In the genomic region with DNA sequence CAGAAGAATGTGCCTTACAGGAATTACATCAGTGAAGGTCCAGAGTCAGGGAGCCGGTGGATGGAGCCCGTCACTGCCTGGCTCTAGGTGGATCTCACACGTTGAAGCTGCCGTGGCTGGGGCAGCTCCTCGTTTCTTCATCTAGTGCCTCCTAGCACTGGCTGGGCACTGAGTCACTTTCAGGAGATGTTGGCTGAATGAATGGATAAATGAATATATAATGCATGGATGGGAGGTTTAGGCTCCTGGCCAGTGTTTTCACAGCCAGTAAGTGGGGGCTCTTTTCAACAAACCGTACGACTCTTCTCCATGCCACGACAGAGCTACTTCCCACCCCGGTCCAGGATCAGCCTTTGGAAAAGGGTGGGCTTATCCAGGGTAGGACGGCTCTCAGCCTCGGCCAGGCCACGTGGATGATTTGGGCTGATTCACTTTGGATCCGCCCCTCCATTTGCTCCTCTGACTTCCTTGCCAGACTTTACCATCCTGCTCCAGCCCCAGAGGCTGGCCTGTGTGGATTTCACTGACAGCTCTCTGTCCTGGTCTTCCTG, we compare ENCODE assay signal across 7 cellular contexts. TPM values are rescaled to one million over a fixed set of nuclear protein-coding genes. Genes with fewer than 3 reads are reported as not detected.
DNase-seq lines count a peak whose midpoint lies in the region; ATAC-seq and TF ChIP-seq lines count a peak whose summit lies in the region.

No MANE protein-coding gene starts in this region.

- H3K27me3 ChIP-seq in iPS-20b (ENCODE audit: insufficient read depth, low read length), result peaks cover 10% of the 10 kb centered on the region; the same call in 1 of the 2 replicates
- no peaks in the 10 kb centered on the region for H3K27me3 ChIP-seq in thyroid gland

- H3K9ac ChIP-seq in iPS-20b (ENCODE audit: low read depth, low read length), result no peak overlapping the region; the same call in 1 of the 2 replicates

- H3K4me3 ChIP-seq in HFF-Myc (replicated peaks; ENCODE audit: low read depth, low read length), result peak overlapping the region; percentile 44
- H3K4me3 ChIP-seq in iPS-20b (ENCODE audit: low read length), result peak overlapping the region; percentile 80; the same call in 1 of the 2 replicates
- no peak overlapping the region for H3K4me3 ChIP-seq in thyroid gland (replicated peaks in 1 of 3)

- H3K4me1 ChIP-seq in iPS-20b (ENCODE audit: insufficient read depth, low read length), result peaks cover 18% of the 10 kb centered on the region
- H3K4me1 ChIP-seq in thyroid gland, result peaks cover 21 to 64% of the 10 kb centered on the region in 2 donors

- DNase-seq in HFF-Myc (ENCODE audit: extremely low read depth, low read depth), result no peak
- peak; percentile 78 for DNase-seq in amniotic epithelial cell (ENCODE audit: low read depth)
- DNase-seq in thyroid gland, result peak; percentile 47 to 52
- no peak for DNase-seq in stimulated activated CD4-positive, alpha-beta T cell treated with anti-CD3 and anti-CD28 coated beads, Interleukin-15, amount 100 ng/mL, for 24 hours

- no peak for TF ChIP-seq POLR2A in thyroid gland (IDR thresholded peaks at IDR 0.05)

- intact Hi-C loops in thyroid gland (cut with DNase I), result no loop called here

- H3K27ac ChIP-seq in iPS-20b (ENCODE audit: low read length), result no peak overlapping the region
- peak overlapping the region in 2 of 3 donors; percentile 44 to 50 for H3K27ac ChIP-seq in thyroid gland

- ATAC-seq in HG03460 (IDR thresholded peaks at IDR 0.05; ENCODE audit: unreplicated experiment) (no peak), HG03565 (IDR thresholded peaks at IDR 0.05; ENCODE audit: unreplicated experiment) (no peak)

- H3K9me3 ChIP-seq in iPS-20b (ENCODE audit: insufficient read depth, low read depth, low read length) (no peaks in the 10 kb centered on the region), thyroid gland (no peaks in the 10 kb centered on the region)

- no peaks in the 10 kb centered on the region for H3K36me3 ChIP-seq in iPS-20b (ENCODE audit: insufficient read depth, low read depth, low read length)
- H3K36me3 ChIP-seq in thyroid gland, result no peaks in the 10 kb centered on the region

- TF ChIP-seq CTCF in HFF-Myc (IDR thresholded peaks at IDR 0.05; ENCODE audit: low read depth, low read length, missing control alignments) (no peak), thyroid gland (IDR thresholded peaks at IDR 0.05) (no peak)

- WGBS in thyroid gland, 2 donors, result 24 to 29% methylated on average over 8 to 13 of the region's 13 CpGs

RNA-seq across cellular contexts. Expression of gene SH3PXD2B, which starts 1.3 kb away (rescaled TPM):
- total RNA-seq in thyroid gland, result 10 to 100 TPM; 13.7 to 27.1 (median 21.1) TPM

Comparison
In these comparisons a context has a peak if more than half of its experiments do, and no peak if none do; other contexts are left out.
1. DNase-seq: peak in amniotic epithelial cell (single experiment) and thyroid gland (2 of 2); none in HFF-Myc (single experiment) and stimulated activated CD4-positive, alpha-beta T cell treated with anti-CD3 and anti-CD28 coated beads, Interleukin-15, amount 100 ng/mL, for 24 hours (single experiment).
2. H3K4me3 ChIP-seq: peak in HFF-Myc (single experiment) and iPS-20b (single experiment); none in thyroid gland (0 of 3).